ENCODE assay signal across 8 cellular contexts in genomic region chr11:123194308-123195181, GRCh38. TPM values are rescaled to one million over a fixed set of nuclear protein-coding genes. Genes with fewer than 3 reads are reported as not detected.
A peak's percentile ranks its signal among the peaks of the same experiment; 100 is the strongest.
DNase-seq lines count a peak whose midpoint lies in the region; ATAC-seq, FAIRE-seq and TF ChIP-seq lines count a peak whose summit lies in the region.

No MANE protein-coding gene starts in this region.

- no peaks in the 10 kb centered on the region for H3K36me3 Mint-ChIP-seq in T-cell

- H3K4me1 ChIP-seq in HEK293 (ENCODE audit: control insufficient read depth, insufficient read depth, low read length) = no peaks in the 10 kb centered on the region; the same call in 1 of the 2 replicates
- H3K4me1 ChIP-seq in left ventricle myocardium inferior = peaks cover 20% of the 10 kb centered on the region
- H3K4me1 ChIP-seq in gastrocnemius medialis = peaks cover 0 to 9% of the 10 kb centered on the region in 2 donors

- H3K4me3 Mint-ChIP-seq in T-cell = peak overlapping the region; percentile 13 to 72 (median 14)

- ATAC-seq in T-cell (replicated peaks in 1 of 4) (no peak), gastrocnemius medialis (peak; percentile 17 to 28), HG02981 (IDR thresholded peaks at IDR 0.05; ENCODE audit: unreplicated experiment) (no peak), HG03039 (IDR thresholded peaks at IDR 0.05; ENCODE audit: unreplicated experiment) (no peak)

- H3K27me3 Mint-ChIP-seq in T-cell = peaks cover 46 to 66% of the 10 kb centered on the region in 2 donors

- in situ Hi-C loops in gastrocnemius medialis (cut with MboI; ENCODE audit: low sequenced_read_pairs in 4 of 4) = no loop called here

- H3K9me3 Mint-ChIP-seq in T-cell = no peaks in the 10 kb centered on the region

- intact Hi-C loops in left ventricle myocardium inferior (cut with micrococcal nuclease) (no loop called here), gastrocnemius medialis (cut with DNase I; ENCODE audit: low total_unique reads) (loop anchor here (10.0 kb wide), 1 partner anchor 60 kb away; no protein-coding TSS in a partner anchor)

- DNase-seq in T-cell (no peak), left ventricle myocardium inferior (no peak), gastrocnemius medialis (no peak), globus pallidus (ENCODE audit: low spot score) (no peak), RCC 7860 (ENCODE audit: low spot score) (no peak)

- H3K9me3 ChIP-seq in HEK293 (ENCODE audit: control insufficient read depth, insufficient read depth, low read depth, low read length) = no peaks in the 10 kb centered on the region
- H3K9me3 ChIP-seq in left ventricle myocardium inferior (replicated peaks) = no peaks in the 10 kb centered on the region
- H3K9me3 ChIP-seq in gastrocnemius medialis = no peaks in the 10 kb centered on the region

- H3K27ac ChIP-seq in HEK293 (ENCODE audit: extremely low read depth, low read depth, low read length) (peak overlapping the region; percentile 51; the same call in 1 of the 2 replicates), left ventricle myocardium inferior (replicated peaks) (peak overlapping the region; percentile 63), gastrocnemius medialis (peak overlapping the region; percentile 37 to 61 (median 48))

- CTCF ChIA-PET in HEK293 (lab: Yijun Ruan, JAX) (no interaction called here), T-cell (lab: Charles Lee) (no interaction called here)

- POLR2A ChIA-PET in HEK293 (lab: Yijun Ruan, JAX) (interaction anchor here (0.6 kb wide), 1 partner anchor 75 kb away, joined by 3 read pairs; no protein-coding TSS in a partner anchor), T-cell (lab: Charles Lee) (no interaction called here)

- peaks cover 21 to 37% (median 29%) of the 10 kb centered on the region in 3 donors for H3K4me1 Mint-ChIP-seq in T-cell

- no peak for FAIRE-seq in RCC 7860 (lab: Jason Lieb, UNC)

- H3K36me3 ChIP-seq in HEK293 (ENCODE audit: control insufficient read depth in 2 of 2, insufficient read depth in 1 of 2, low read length in 2 of 2) (no peaks in the 10 kb centered on the region), left ventricle myocardium inferior (no peaks in the 10 kb centered on the region), gastrocnemius medialis (no peaks in the 10 kb centered on the region)

- no peak overlapping the region for H3K27ac Mint-ChIP-seq in T-cell

- H3K4me3 ChIP-seq in HEK293 (ENCODE audit: low read depth, low read length) = peak overlapping the region; percentile 14
- H3K4me3 ChIP-seq in left ventricle myocardium inferior = peak overlapping the region; percentile 62
- H3K4me3 ChIP-seq in gastrocnemius medialis = peak overlapping the region; percentile 41 to 46 (median 44)

- peaks cover 99% of the 10 kb centered on the region for H3K27me3 ChIP-seq in left ventricle myocardium inferior (ENCODE audit: low read depth)
- H3K27me3 ChIP-seq in gastrocnemius medialis = peaks cover 44 to 66% (median 55%) of the 10 kb centered on the region in 3 donors

- TF ChIP-seq POLR2A in gastrocnemius medialis (IDR thresholded peaks at IDR 0.05) = no peak

- TF ChIP-seq CTCF in HEK293 (tag by site-specific recombination; IDR thresholded peaks at IDR 0.05) (no peak), left ventricle myocardium inferior (IDR thresholded peaks at IDR 0.05; ENCODE audit: borderline replicate concordance) (no peak), gastrocnemius medialis (IDR thresholded peaks at IDR 0.05 in 4 of 5, conservative IDR thresholded peaks at IDR 0.05 in 1 of 5) (no peak)

TF ChIP-seq in HEK293, 187 proteins besides CTCF, POLR2A, EP300 and RAD21 (continues in another document):
- no peak for TF ChIP-seq ZNF777 (tag by site-specific recombination; IDR thresholded peaks at IDR 0.05; ENCODE audit: borderline replicate concordance)
- no peak for TF ChIP-seq SCRT2 (tag by site-specific recombination; IDR thresholded peaks at IDR 0.05)
- TF ChIP-seq, protein P1, sequence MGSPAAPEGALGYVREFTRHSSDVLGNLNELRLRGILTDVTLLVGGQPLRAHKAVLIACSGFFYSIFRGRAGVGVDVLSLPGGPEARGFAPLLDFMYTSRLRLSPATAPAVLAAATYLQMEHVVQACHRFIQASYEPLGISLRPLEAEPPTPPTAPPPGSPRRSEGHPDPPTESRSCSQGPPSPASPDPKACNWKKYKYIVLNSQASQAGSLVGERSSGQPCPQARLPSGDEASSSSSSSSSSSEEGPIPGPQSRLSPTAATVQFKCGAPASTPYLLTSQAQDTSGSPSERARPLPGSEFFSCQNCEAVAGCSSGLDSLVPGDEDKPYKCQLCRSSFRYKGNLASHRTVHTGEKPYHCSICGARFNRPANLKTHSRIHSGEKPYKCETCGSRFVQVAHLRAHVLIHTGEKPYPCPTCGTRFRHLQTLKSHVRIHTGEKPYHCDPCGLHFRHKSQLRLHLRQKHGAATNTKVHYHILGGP (tag by site-specific recombination; IDR thresholded peaks at IDR 0.05) = no peak
- no peak for TF ChIP-seq ZNF362 (tag by site-specific recombination; IDR thresholded peaks at IDR 0.05)
- no peak for TF ChIP-seq ZNF140 (tag by site-specific recombination; IDR thresholded peaks at IDR 0.05)
- no peak for TF ChIP-seq INSM2 (tag by site-specific recombination; IDR thresholded peaks at IDR 0.05)
- TF ChIP-seq GFI1B (tag by site-specific recombination; IDR thresholded peaks at IDR 0.05) = no peak
- no peak for TF ChIP-seq ZNF843 (tag by site-specific recombination; IDR thresholded peaks at IDR 0.05)
- TF ChIP-seq ZBTB8A (tag by site-specific recombination; IDR thresholded peaks at IDR 0.05) = peak; percentile 67
- no peak for TF ChIP-seq ZSCAN18 (tag by site-specific recombination; IDR thresholded peaks at IDR 0.05)
- no peak for TF ChIP-seq ZNF16 (tag by site-specific recombination; IDR thresholded peaks at IDR 0.05; ENCODE audit: low read depth)
- TF ChIP-seq PATZ1 (tag by site-specific recombination; IDR thresholded peaks at IDR 0.05) = no peak
- TF ChIP-seq ZNF433 (tag by site-specific recombination; IDR thresholded peaks at IDR 0.05; ENCODE audit: low read depth) = no peak
- no peak for TF ChIP-seq ZNF221 (tag by site-specific recombination; IDR thresholded peaks at IDR 0.05; ENCODE audit: borderline replicate concordance)
- peak; percentile 37 for TF ChIP-seq SP2 (tag by site-specific recombination; IDR thresholded peaks at IDR 0.05)
- no peak for TF ChIP-seq TRIM28 (IDR thresholded peaks at IDR 0.05; ENCODE audit: borderline replicate concordance, low read length)

RNA-seq across cellular contexts. Expression of gene CLMP, which starts 0.5 kb away (rescaled TPM):
- total RNA-seq in T-cell (under 1 TPM; 0.09 to 0.43 (median 0.30) TPM), left ventricle myocardium inferior (3.4 TPM), gastrocnemius medialis (10 to 100 TPM in 1 of 4 donors, 1 to 10 TPM in 3; 2.3 to 12.5 (median 4.4) TPM)

Comparison
In these comparisons a context has a peak if more than half of its experiments do, and no peak if none do; other contexts are left out.
1. ATAC-seq: peak in gastrocnemius medialis (2 of 2); none in T-cell (0 of 4), HG02981 (single experiment) and HG03039 (single experiment).
2. Peak in every context shown above with its lines, with median percentiles within 50 percentile points of each other: H3K27ac ChIP-seq and H3K4me3 ChIP-seq.